ENCODE assay signal across 17 cellular contexts in the genomic region with DNA sequence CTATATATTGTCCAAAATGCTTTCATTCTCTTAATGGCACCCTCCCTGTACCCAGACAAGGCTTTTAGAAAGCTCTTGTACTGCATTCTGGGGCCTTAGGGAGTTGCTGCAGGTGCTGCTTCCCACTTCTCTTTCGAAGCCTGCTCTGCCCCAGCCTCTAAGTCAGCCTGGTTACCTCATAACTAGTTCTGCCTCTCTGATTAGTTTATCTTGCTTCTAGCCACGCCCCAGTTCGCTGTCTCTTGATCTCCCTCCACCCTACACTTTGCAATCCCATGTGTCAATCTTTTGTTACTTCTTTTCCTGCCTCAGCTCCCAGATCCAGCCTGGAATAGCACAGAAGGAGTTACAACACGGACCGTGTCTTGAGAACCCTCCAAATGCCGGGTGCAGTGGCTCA. TPM values are rescaled to one million over a fixed set of nuclear protein-coding genes. Genes with fewer than 3 reads are reported as not detected.
A peak's percentile ranks its signal among the peaks of the same experiment; 100 is the strongest.
DNase-seq lines count a peak whose midpoint lies in the region; ATAC-seq and TF ChIP-seq lines count a peak whose summit lies in the region.
"Had no signal": no experiment of that assay in that cellular context is flagged by ENCODE, and none has a peak within 500 bp of the region (broad histone marks: within the 10 kb centered on the region; RNA-seq: fewer than 3 reads in every experiment).

No MANE protein-coding gene starts in this region.

- no peak overlapping the region for H3K9ac ChIP-seq in smooth muscle cell (ENCODE audit: low read depth)

- H3K27me3 ChIP-seq in RWPE2 (ENCODE audit: insufficient read depth, poor library complexity, severe bottlenecking) (no peaks in the 10 kb centered on the region), smooth muscle cell (ENCODE audit: low read depth) (no peaks in the 10 kb centered on the region)

- WGBS in smooth muscle cell (ENCODE audit: low lambda C conversion rate), result 77% methylated on average over 6 of the region's 6 CpGs

- no peaks in the 10 kb centered on the region for H3K79me2 ChIP-seq in smooth muscle cell (ENCODE audit: low read depth)

- H4K20me1 ChIP-seq in smooth muscle cell (ENCODE audit: low read depth), result no peaks in the 10 kb centered on the region

- H3K36me3 ChIP-seq in RWPE2 (ENCODE audit: low read depth), result no peaks in the 10 kb centered on the region
- H3K36me3 ChIP-seq in smooth muscle cell (ENCODE audit: low read depth), result no peaks in the 10 kb centered on the region

- H3K4me1 ChIP-seq in RWPE2 (ENCODE audit: insufficient read depth, poor library complexity, severe bottlenecking), result no peaks in the 10 kb centered on the region
- no peaks in the 10 kb centered on the region for H3K4me1 ChIP-seq in smooth muscle cell (ENCODE audit: low read depth)

- H2AFZ ChIP-seq in smooth muscle cell (ENCODE audit: low read depth), result no peak overlapping the region

- H3K4me3 ChIP-seq in RWPE2 (ENCODE audit: severe bottlenecking) (no peak overlapping the region), smooth muscle cell (no peak overlapping the region)
- H3K4me3 ChIP-seq: SK-N-MC had no signal

- DNase-seq in ELF-1 (ENCODE audit: low read depth, low spot score), result peak; percentile 23
- DNase-seq in HuH-7 (ENCODE audit: low spot score), result peak; percentile 15
- no peak for DNase-seq in RWPE2 (ENCODE audit: low spot score)
- DNase-seq in left colon, result no peak
- no peak for DNase-seq in stimulated activated naive CD4-positive, alpha-beta T cell (lab: John Stamatoyannopoulos, UW)
- no peak for DNase-seq in smooth muscle cell (lab: John Stamatoyannopoulos, UW; ENCODE audit: unreplicated experiment)
- DNase-seq: ACHN; CD4-positive, alpha-beta memory T cell; NCI-H1105 treated with DMSO at 0.1 percent for 48 hours; NCI-H187; NCI-H524 treated with DMSO at 0.1 percent for 48 hours; NK-92 treated with Interleukin-12 subunit alpha and Interleukin-12 subunit beta, amount 100 ng/mL, for 24 hours; PC-3; T-helper 1 cell had no signal

- H3K27ac ChIP-seq in RWPE2 (ENCODE audit: poor library complexity, severe bottlenecking) (no peak overlapping the region), smooth muscle cell (ENCODE audit: low read depth) (no peak overlapping the region)
- H3K27ac ChIP-seq: SK-N-MC had no signal

- intact Hi-C loops in left colon (cut with DNase I, micrococcal nuclease), result no loop called here

- no peak overlapping the region for H3K4me2 ChIP-seq in smooth muscle cell

- ATAC-seq in RWPE2 (ENCODE audit: low read depth) (peak; percentile 25; the same call in 1 of the 3 replicates), left colon (peak; percentile 52), HG02623 (IDR thresholded peaks at IDR 0.05; ENCODE audit: unreplicated experiment) (no peak)
- ATAC-seq: HCT116, PC-3 had no signal

- H3K9me3 ChIP-seq in RWPE2 (ENCODE audit: severe bottlenecking), result no peaks in the 10 kb centered on the region
- no peaks in the 10 kb centered on the region for H3K9me3 ChIP-seq in smooth muscle cell (replicated peaks; ENCODE audit: low read depth)

- TF ChIP-seq CTCF in RWPE2 (IDR thresholded peaks at IDR 0.05; ENCODE audit: poor library complexity, severe bottlenecking) (no peak), smooth muscle cell (IDR thresholded peaks at IDR 0.05; ENCODE audit: borderline replicate concordance, insufficient read depth, poor library complexity, severe bottlenecking) (no peak)

- H3F3A ChIP-seq in smooth muscle cell (ENCODE audit: low read depth), result no peaks in the 10 kb centered on the region

RNA-seq across cellular contexts. Expression of a gene that starts 13.8 kb away (rescaled TPM):
- total RNA-seq in left colon (10 to 100 TPM; 34.2 to 38.9 TPM), smooth muscle cell (11.2 and 21.0 TPM in 2 replicates)
- 8.5 and 9.7 TPM in 2 replicates for polyA plus RNA-seq in smooth muscle cell

Comparison
In these comparisons a context has a peak if more than half of its experiments do, and no peak if none do; other contexts are left out.
1. DNase-seq: peak in ELF-1 (single experiment) and HuH-7 (single experiment); none in RWPE2 (single experiment), left colon (0 of 2), stimulated activated naive CD4-positive, alpha-beta T cell (0 of 6) and smooth muscle cell (single experiment).